Comparison of ENCODE assay signal across 14 cellular contexts in genomic region chr1:59776960-59777852, GRCh38. TPM values are rescaled to one million over a fixed set of nuclear protein-coding genes. Genes with fewer than 3 reads are reported as not detected.
A peak's percentile ranks its signal among the peaks of the same experiment; 100 is the strongest.
DNase-seq lines count a peak whose midpoint lies in the region; ATAC-seq and TF ChIP-seq lines count a peak whose summit lies in the region.
"Had no signal": no experiment of that assay in that cellular context is flagged by ENCODE, and none has a peak within 500 bp of the region (broad histone marks: within the 10 kb centered on the region; RNA-seq: fewer than 3 reads in every experiment).

No MANE protein-coding gene starts in this region.

- no peaks in the 10 kb centered on the region for H3K4me1 Mint-ChIP-seq in immature natural killer cell
- H3K4me1 Mint-ChIP-seq: central memory CD8-positive, alpha-beta T cell had no signal

- H3K27ac ChIP-seq in A673 (ENCODE audit: low read depth, low read length, poor library complexity, severe bottlenecking): peak overlapping the region; percentile 17
- no peak overlapping the region for H3K27ac ChIP-seq in WERI-Rb-1
- H3K27ac ChIP-seq: BLaER1, left ventricle myocardium inferior, neutrophil had no signal

- H3K36me3 ChIP-seq in A673 (ENCODE audit: insufficient read depth, low read length, poor library complexity, severe bottlenecking) (no peaks in the 10 kb centered on the region), WERI-Rb-1 (no peaks in the 10 kb centered on the region)
- H3K36me3 ChIP-seq: BLaER1, left ventricle myocardium inferior, neutrophil had no signal

- ATAC-seq in activated CD4-positive, CD25-positive, alpha-beta regulatory T cell treated with anti-CD3 and anti-CD28 coated beads, Interleukin-2, amount 50 U/mL, for 24 hours: no peak

- no TSS peak for BruUV-seq in A673 (replicated peaks; lab: Mats Ljungman, UMichigan)

- H3K27me3 Mint-ChIP-seq in immature natural killer cell (ENCODE audit: low read depth in 3 of 3): peaks cover 0 to 3% (median 2%) of the 10 kb centered on the region in 3 donors
- H3K27me3 Mint-ChIP-seq: central memory CD8-positive, alpha-beta T cell had no signal

- H3K27me3 ChIP-seq in A673 (replicated peaks; ENCODE audit: insufficient read depth, low read depth, low read length, poor library complexity) (no peaks in the 10 kb centered on the region), WERI-Rb-1 (ENCODE audit: insufficient read depth, low read depth, severe bottlenecking) (no peaks in the 10 kb centered on the region)
- H3K27me3 ChIP-seq: BLaER1, neutrophil had no signal

- H3K9me3 Mint-ChIP-seq in immature natural killer cell: no peaks in the 10 kb centered on the region
- H3K9me3 Mint-ChIP-seq: central memory CD8-positive, alpha-beta T cell had no signal

- H3K36me3 Mint-ChIP-seq in immature natural killer cell: peaks cover 0 to 3% (median 0%) of the 10 kb centered on the region in 3 donors

- TF ChIP-seq CTCF in A673 (conservative IDR thresholded peaks at IDR 0.05; ENCODE audit: low read depth, low read length) (peak; percentile 62), GM12872 (IDR thresholded peaks at IDR 0.05; ENCODE audit: insufficient read depth, low read depth, low read length) (peak; percentile 13; the same call in 1 of the 3 replicates), WERI-Rb-1 (IDR thresholded peaks at IDR 0.05; ENCODE audit: low read depth, low read length) (peak; percentile 26; the same call in 1 of the 2 replicates), foreskin fibroblast (IDR thresholded peaks at IDR 0.05; ENCODE audit: low read depth, low read length) (no peak)

- intact Hi-C loops in A673 (cut with micrococcal nuclease; ENCODE audit: unreplicated experiment): no loop called here

- no peak overlapping the region for H3K4me3 Mint-ChIP-seq in immature natural killer cell
- H3K4me3 Mint-ChIP-seq: central memory CD8-positive, alpha-beta T cell had no signal

- POLR2A ChIA-PET in A673 (lab: Charles Lee; ENCODE audit: low non-redundant PET): no interaction called here

- H3K4me3 ChIP-seq in A673 (ENCODE audit: low read depth, low read length, poor library complexity, severe bottlenecking): no peak overlapping the region
- no peak overlapping the region for H3K4me3 ChIP-seq in WERI-Rb-1 (ENCODE audit: low read depth, low read length)
- H3K4me3 ChIP-seq in foreskin fibroblast (ENCODE audit: low read depth in 1 of 2, low read length in 2 of 2): no peak overlapping the region
- H3K4me3 ChIP-seq: BLaER1, left ventricle myocardium inferior had no signal

- DNase-seq in A673 (ENCODE audit: low spot score) (peak; percentile 70), WERI-Rb-1 (no peak), foreskin fibroblast (peak; percentile 40 to 66), LoVo (ENCODE audit: low spot score) (no peak), immature natural killer cell (no peak), Kasumi-1 (lab: John Stamatoyannopoulos, UW) (no peak)
- DNase-seq: activated effector memory CD4-positive, alpha-beta T cell treated with anti-CD3 and anti-CD28 coated beads, Interleukin-2, amount 50 U/mL, for 16 hours; left ventricle myocardium inferior; NCI-H1694 treated with DMSO at 0.1 percent for 48 hours had no signal

- no peak overlapping the region for H3K27ac Mint-ChIP-seq in immature natural killer cell

- no peaks in the 10 kb centered on the region for H3K9me3 ChIP-seq in A673 (ENCODE audit: low read depth, low read length, poor library complexity, severe bottlenecking)
- no peaks in the 10 kb centered on the region for H3K9me3 ChIP-seq in WERI-Rb-1 (ENCODE audit: severe bottlenecking)
- H3K9me3 ChIP-seq: BLaER1, left ventricle myocardium inferior, neutrophil had no signal

- CTCF ChIA-PET in A673 (lab: Charles Lee): no interaction called here

- peaks cover 50% of the 10 kb centered on the region for H3K4me1 ChIP-seq in A673 (ENCODE audit: insufficient read depth, low read length, poor library complexity, severe bottlenecking)
- H3K4me1 ChIP-seq: BLaER1, left ventricle myocardium inferior had no signal

RNA-seq across cellular contexts. Expression of gene HOOK1, which starts 37.5 kb away (rescaled TPM):
- 272 and 293 TPM in 2 replicates for total RNA-seq in A673 (2021)
- 1 to 10 TPM in 2 of 3 donors, not detected in 1; 1.1 to 5.1 TPM for polyA plus RNA-seq in immature natural killer cell

Comparison
In these comparisons a context has a peak if more than half of its experiments do, and no peak if none do; other contexts are left out.
1. DNase-seq: peak in A673 (single experiment) and foreskin fibroblast (2 of 2); none in WERI-Rb-1 (single experiment), LoVo (single experiment), immature natural killer cell (0 of 3) and Kasumi-1 (0 of 2).